ENCODE assay signal across 1 cellular context in the genomic region with DNA sequence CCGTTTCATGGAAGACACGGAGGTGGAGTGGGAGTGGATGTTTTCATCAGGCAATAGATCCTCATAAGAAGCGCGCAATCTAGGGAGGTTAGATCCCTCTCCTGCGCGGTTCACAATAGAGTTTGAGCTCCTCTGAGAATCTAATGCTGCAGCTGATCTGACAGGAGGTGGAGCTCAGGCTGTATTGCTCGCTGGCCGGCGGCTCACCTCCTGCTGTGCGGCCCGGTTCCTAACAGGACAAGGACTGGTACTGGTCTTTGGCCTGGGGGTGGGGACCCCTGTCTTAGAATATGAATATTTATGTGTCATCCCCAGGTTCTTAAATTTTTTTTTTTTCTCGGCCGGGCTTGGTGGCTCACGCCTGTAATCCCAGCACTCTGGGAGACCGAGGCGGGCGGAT.
TF ChIP-seq lines count a peak whose summit lies in the region.

No MANE protein-coding gene starts in this region.

TF ChIP-seq in K562, 482 proteins besides CTCF, POLR2A, EP300 and RAD21 (continued from another document):
- TF ChIP-seq, protein P1, sequence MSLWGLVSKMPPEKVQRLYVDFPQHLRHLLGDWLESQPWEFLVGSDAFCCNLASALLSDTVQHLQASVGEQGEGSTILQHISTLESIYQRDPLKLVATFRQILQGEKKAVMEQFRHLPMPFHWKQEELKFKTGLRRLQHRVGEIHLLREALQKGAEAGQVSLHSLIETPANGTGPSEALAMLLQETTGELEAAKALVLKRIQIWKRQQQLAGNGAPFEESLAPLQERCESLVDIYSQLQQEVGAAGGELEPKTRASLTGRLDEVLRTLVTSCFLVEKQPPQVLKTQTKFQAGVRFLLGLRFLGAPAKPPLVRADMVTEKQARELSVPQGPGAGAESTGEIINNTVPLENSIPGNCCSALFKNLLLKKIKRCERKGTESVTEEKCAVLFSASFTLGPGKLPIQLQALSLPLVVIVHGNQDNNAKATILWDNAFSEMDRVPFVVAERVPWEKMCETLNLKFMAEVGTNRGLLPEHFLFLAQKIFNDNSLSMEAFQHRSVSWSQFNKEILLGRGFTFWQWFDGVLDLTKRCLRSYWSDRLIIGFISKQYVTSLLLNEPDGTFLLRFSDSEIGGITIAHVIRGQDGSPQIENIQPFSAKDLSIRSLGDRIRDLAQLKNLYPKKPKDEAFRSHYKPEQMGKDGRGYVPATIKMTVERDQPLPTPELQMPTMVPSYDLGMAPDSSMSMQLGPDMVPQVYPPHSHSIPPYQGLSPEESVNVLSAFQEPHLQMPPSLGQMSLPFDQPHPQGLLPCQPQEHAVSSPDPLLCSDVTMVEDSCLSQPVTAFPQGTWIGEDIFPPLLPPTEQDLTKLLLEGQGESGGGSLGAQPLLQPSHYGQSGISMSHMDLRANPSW (CRISPR knock-in tag; IDR thresholded peaks at IDR 0.05), result no peak
- TF ChIP-seq MECOM (CRISPR knock-in tag; IDR thresholded peaks at IDR 0.05) (no peak), MCM2 (IDR thresholded peaks at IDR 0.05; ENCODE audit: low read depth) (no peak), SAP30 (IDR thresholded peaks at IDR 0.05; ENCODE audit: borderline replicate concordance, insufficient read depth, low read depth, low read length, poor library complexity, severe bottlenecking) (no peak)
